Comparison of ENCODE assay signal across 11 cellular contexts in genomic region chr19:18939163-18939562, GRCh38. TPM values are rescaled to one million over a fixed set of nuclear protein-coding genes. Genes with fewer than 3 reads are reported as not detected.
DNase-seq lines count a peak whose midpoint lies in the region; ATAC-seq, FAIRE-seq and TF ChIP-seq lines count a peak whose summit lies in the region.
"Had no signal": no experiment of that assay in that cellular context is flagged by ENCODE, and none has a peak within 500 bp of the region (broad histone marks: within the 10 kb centered on the region; RNA-seq: fewer than 3 reads in every experiment).

No MANE protein-coding gene starts in this region.

- H3K9me3 Mint-ChIP-seq in nephron progenitor cell: no peaks in the 10 kb centered on the region

- no peak overlapping the region; a peak in 1 of 7 replicates for H3K9ac ChIP-seq in H1 (replicated peaks in 1 of 4; ENCODE audit: extremely low read depth in 1 of 4, low read depth in 3 of 4, low read length in 3 of 4)

- no peak for TF ChIP-seq POLR2A in H1 (IDR thresholded peaks at IDR 0.05; ENCODE audit: control extremely low read depth in 1 of 2, low read depth in 2 of 2, low read length in 2 of 2)

- no peak for TF ChIP-seq EP300 in H1 (IDR thresholded peaks at IDR 0.05; ENCODE audit: borderline replicate concordance in 1 of 2, low read depth in 2 of 2, low read length in 2 of 2)

- CTCF ChIA-PET in BJ (lab: Yijun Ruan, JAX): interaction anchor here (1.0 to 1.6 kb wide), 3 partner anchors 10 to 56 kb away, joined by 3 to 11 read pairs (median 4); no protein-coding TSS in a partner anchor
- CTCF ChIA-PET in H1 (lab: Charles Lee; ENCODE audit: partially characterized antibody): interaction anchor here (0.6 to 1.5 kb wide), 4 partner anchors 9 to 115 kb away, joined by 3 to 5 read pairs (median 3); no protein-coding TSS in a partner anchor

- H3K56ac ChIP-seq in H1 (replicated peaks; ENCODE audit: insufficient read length, low read depth, low read length): no peak overlapping the region

- peak overlapping the region; percentile 43 for H2BK120ac ChIP-seq in H1 (replicated peaks; ENCODE audit: low read depth, low read length)

- H2BK15ac ChIP-seq in H1 (ENCODE audit: low read length): peak overlapping the region; percentile 65; the same call in 1 of the 2 replicates

- H2BK5ac ChIP-seq in H1 (ENCODE audit: low read depth, low read length): peak overlapping the region; percentile 15; the same call in 1 of the 2 replicates

- no peak overlapping the region for H4K5ac ChIP-seq in H1 (ENCODE audit: insufficient read length, low read depth, low read length)

- peaks cover 5 to 18% (median 9%) of the 10 kb centered on the region in 4 experiments for H3K4me1 ChIP-seq in H1 (replicated peaks in 1 of 4; ENCODE audit: control insufficient read depth in 3 of 4, insufficient read depth in 4 of 4, low read length in 3 of 4)
- H3K4me1 ChIP-seq in foreskin keratinocyte: peaks cover 5% of the 10 kb centered on the region

- peak overlapping the region; percentile 90 for H3K4me3 Mint-ChIP-seq in nephron progenitor cell

- peak overlapping the region; percentile 70 to 80 for H3K4me2 ChIP-seq in H1 (ENCODE audit: insufficient read depth in 1 of 2, low read depth in 2 of 2, low read length in 2 of 2)

- H2BK20ac ChIP-seq in H1 (ENCODE audit: low read length): peak overlapping the region; percentile 34; the same call in 1 of the 2 replicates

- no peak overlapping the region for H3K23ac ChIP-seq in H1 (ENCODE audit: insufficient read length)

- H3K79me1 ChIP-seq in H1 (ENCODE audit: low read depth, low read length): peaks cover 3% of the 10 kb centered on the region; the same call in 1 of the 2 replicates

- H3K79me2 ChIP-seq in H1 (ENCODE audit: control insufficient read depth in 1 of 2, insufficient read depth in 2 of 2, low read length in 2 of 2): peaks cover 0 to 5% of the 10 kb centered on the region in 2 experiments; a peak in 1 of 4 replicates

- no peak for FAIRE-seq in H1 (lab: Jason Lieb, UNC)

- H3K27ac ChIP-seq in H1 (ENCODE audit: low read depth, low read length): no peak overlapping the region
- H3K27ac ChIP-seq in foreskin keratinocyte: no peak overlapping the region

- H3K36me3 Mint-ChIP-seq in nephron progenitor cell (ENCODE audit: low read depth): peaks cover 30% of the 10 kb centered on the region

- H4K8ac ChIP-seq in H1 (ENCODE audit: extremely low read depth, insufficient read depth, low read length): no peak overlapping the region

- H4K20me1 ChIP-seq in H1 (replicated peaks in 1 of 2; ENCODE audit: control insufficient read depth in 1 of 2, insufficient read depth in 2 of 2, low read length in 2 of 2): peaks cover 2 to 3% of the 10 kb centered on the region in 2 experiments

- H4K91ac ChIP-seq in H1 (replicated peaks; ENCODE audit: insufficient read length, low read length): peak overlapping the region; percentile 65

- peak overlapping the region; percentile 48 for H3K27ac Mint-ChIP-seq in nephron progenitor cell

- peak overlapping the region; percentile 53 for H3K4ac ChIP-seq in H1 (replicated peaks; ENCODE audit: insufficient read length, low read depth, low read length)

- TF ChIP-seq RAD21 in H1 (IDR thresholded peaks at IDR 0.05 in 1 of 2, conservative IDR thresholded peaks at IDR 0.05 in 1 of 2; ENCODE audit: low read depth in 2 of 2, low read length in 2 of 2): no peak

- WGBS in H1 (ENCODE audit: extremely low coverage in 1 of 2, insufficient coverage in 1 of 2, insufficient read length in 1 of 2, insufficient replicate concordance in 2 of 2, low coverage in 1 of 2, low lambda C conversion rate in 2 of 2, missing lambda C conversion rate in 1 of 2), 2 experiments: 92% methylated on average over 3 of the region's 3 CpGs; no CpG with 5 or more reads in 1 of the 2 experiments

- H2BK12ac ChIP-seq in H1 (ENCODE audit: low read depth, low read length): peak overlapping the region; percentile 63; the same call in 1 of the 2 replicates

- peaks cover 3% of the 10 kb centered on the region for H3K27me3 Mint-ChIP-seq in nephron progenitor cell (ENCODE audit: low read depth, poor library complexity)

- TF ChIP-seq CTCF in BJ (IDR thresholded peaks at IDR 0.05; ENCODE audit: insufficient read depth, low read depth, low read length): no peak
- no peak for TF ChIP-seq CTCF in H1 (IDR thresholded peaks at IDR 0.05; ENCODE audit: control extremely low read depth in 1 of 3, insufficient read depth in 1 of 3, low read depth in 1 of 3, low read length in 3 of 3)
- no peak for TF ChIP-seq CTCF in nephron progenitor cell (IDR thresholded peaks at IDR 0.05)
- no peak for TF ChIP-seq CTCF in foreskin keratinocyte (conservative IDR thresholded peaks at IDR 0.05)

- POLR2A ChIA-PET in BJ (lab: Charles Lee): no interaction called here
- POLR2A ChIA-PET in H1 (lab: Charles Lee; ENCODE audit: partially characterized antibody): interaction anchor here (0.7 to 2.2 kb wide), 12 partner anchors 7 to 85 kb away, joined by 3 to 18 read pairs (median 6); partner anchors contain the start of genes COPE and DDX49

- DNase-seq in BJ (ENCODE audit: low read depth): no peak
- no peak for DNase-seq in MG63
- no peak for DNase-seq in H1 (ENCODE audit: low read depth in 1 of 2, low spot score in 2 of 2)
- no peak for DNase-seq in nephron progenitor cell
- no peak for DNase-seq in stimulated activated CD4-positive, alpha-beta T cell treated with anti-CD3 and anti-CD28 coated beads, Interleukin-4, amount 100 ng/mL, for 24 hours
- no peak for DNase-seq in foreskin keratinocyte
- no peak for DNase-seq in left lobe of liver (ENCODE audit: low spot score)
- DNase-seq: cerebellar nuclear complex, NCI-H1092, T1000 had no signal

- H3K9me3 ChIP-seq in MG63 (no peaks in the 10 kb centered on the region), H1 (ENCODE audit: insufficient read depth in 2 of 2, low read depth in 1 of 2, low read length in 1 of 2) (no peaks in the 10 kb centered on the region)

- H3K14ac ChIP-seq in H1 (ENCODE audit: insufficient read length): no peak overlapping the region

- H3K36me3 ChIP-seq in BJ (ENCODE audit: control insufficient read depth, insufficient read depth, low read length) (peaks cover 8% of the 10 kb centered on the region), MG63 (peaks cover 51% of the 10 kb centered on the region), H1 (ENCODE audit: control insufficient read depth in 2 of 4, insufficient read depth in 4 of 4, low read length in 3 of 4) (peaks cover 2 to 21% (median 7%) of the 10 kb centered on the region in 4 experiments; a peak in 5 of 8 replicates)

- H3K27me3 ChIP-seq in BJ (ENCODE audit: control insufficient read depth, insufficient read depth, low read length) (no peaks in the 10 kb centered on the region), MG63 (no peaks in the 10 kb centered on the region), H1 (replicated peaks in 1 of 4; ENCODE audit: control insufficient read depth in 3 of 4, extremely low read depth in 1 of 4, insufficient read depth in 3 of 4, low read length in 3 of 4) (no peaks in the 10 kb centered on the region), foreskin keratinocyte (no peaks in the 10 kb centered on the region)

- H3K23me2 ChIP-seq in H1 (ENCODE audit: low read depth, low read length): peaks cover 10% of the 10 kb centered on the region; the same call in 1 of the 2 replicates

- H3K4me1 Mint-ChIP-seq in nephron progenitor cell: peaks cover 33% of the 10 kb centered on the region

- H3K18ac ChIP-seq in H1 (ENCODE audit: extremely low read depth, low read length): peak overlapping the region; percentile 85

- H2AK5ac ChIP-seq in H1 (ENCODE audit: low read depth, low read length): peak overlapping the region; percentile 90; the same call in 1 of the 2 replicates

- H3K4me3 ChIP-seq in BJ (ENCODE audit: low read depth, low read length) (peak overlapping the region; percentile 93), MG63 (peak overlapping the region; percentile 96), H1 (ENCODE audit: extremely low read depth in 1 of 4, insufficient read depth in 2 of 4, low read depth in 3 of 4, low read length in 4 of 4) (peak overlapping the region; percentile 45 to 77 (median 66); a peak in 7 of 8 replicates)

- no peak overlapping the region for H2AFZ ChIP-seq in H1 (ENCODE audit: low read length)

- ATAC-seq in GM21737 (IDR thresholded peaks at IDR 0.05; ENCODE audit: unreplicated experiment) (no peak), foreskin keratinocyte (no peak), left lobe of liver (no peak)

RNA-seq across cellular contexts. Expression of gene HOMER3, which starts 1.9 kb away (rescaled TPM):
- 44.7 and 55.3 TPM in 2 replicates for polyA plus RNA-seq in BJ (2011; rRNA removed)
- polyA minus RNA-seq in BJ (2011; rRNA and poly(A)+ RNA removed): 46.1 and 55.1 TPM in 2 replicates
- 137 and 145 TPM in 2 replicates for total RNA-seq in MG63 (2014; rRNA removed; shearing (Covaris generic); ENCODE audit: low replicate concordance)
- 28.3 and 33.2 TPM in 2 replicates for total RNA-seq in H1 (2021; fragmentation: NEBNext Ultra II Directional; extraction: Animal tissue kit (Norgen Biotek cat#: 25700))
- polyA plus RNA-seq in H1 (2011; rRNA removed): 41.6 and 53.5 TPM in 2 replicates
- 64.3 TPM for polyA plus RNA-seq in H1 (2011; cell fraction: cytosol; rRNA removed)
- 96.7 TPM for polyA plus RNA-seq in H1 (2011; cell fraction: nucleus; rRNA removed)
- 26.7 to 59.8 TPM (median 48.4 TPM) in 4 replicates for polyA plus RNA-seq in H1 (2012, experiment 1 of 2)
- polyA plus RNA-seq in H1 (2012, experiment 2 of 2): 31.8 TPM
- polyA plus RNA-seq in H1 (2013, experiment 1 of 2): 29.3 TPM
- 28.1 TPM for polyA plus RNA-seq in H1 (2013, experiment 2 of 2)
- polyA minus RNA-seq in H1 (2011; rRNA and poly(A)+ RNA removed): 22.4 and 25.3 TPM in 2 replicates
- 13.9 TPM for polyA minus RNA-seq in H1 (2011; cell fraction: cytosol; rRNA and poly(A)+ RNA removed)
- polyA minus RNA-seq in H1 (2011; cell fraction: nucleus; rRNA and poly(A)+ RNA removed): 33.3 TPM
- total RNA-seq in foreskin keratinocyte: 142 and 160 TPM in 2 replicates
- polyA plus RNA-seq in foreskin keratinocyte: 191 and 233 TPM in 2 replicates
- 2.8 TPM for total RNA-seq in left lobe of liver

RNA-seq across cellular contexts. Expression of gene DDX49, which starts 19.6 kb away (rescaled TPM):
- polyA plus RNA-seq in BJ (2011; rRNA removed) (45.0 and 70.0 TPM in 2 replicates), H1 (2011; rRNA removed) (46.5 and 61.0 TPM in 2 replicates), foreskin keratinocyte (53.2 and 55.3 TPM in 2 replicates)
- 28.9 and 72.6 TPM in 2 replicates for polyA minus RNA-seq in BJ (2011; rRNA and poly(A)+ RNA removed)
- total RNA-seq in MG63 (2014; rRNA removed; shearing (Covaris generic); ENCODE audit: low replicate concordance): 142 and 214 TPM in 2 replicates
- 41.3 and 52.3 TPM in 2 replicates for total RNA-seq in H1 (2021; fragmentation: NEBNext Ultra II Directional; extraction: Animal tissue kit (Norgen Biotek cat#: 25700))
- 46.6 TPM for polyA plus RNA-seq in H1 (2011; cell fraction: cytosol; rRNA removed)
- polyA plus RNA-seq in H1 (2011; cell fraction: nucleus; rRNA removed): 69.7 TPM
- polyA plus RNA-seq in H1 (2012, experiment 1 of 2): 29.5 to 43.0 TPM (median 38.5 TPM) in 4 replicates
- polyA plus RNA-seq in H1 (2012, experiment 2 of 2): 53.4 TPM
- 18.1 TPM for polyA plus RNA-seq in H1 (2013, experiment 1 of 2)
- polyA plus RNA-seq in H1 (2013, experiment 2 of 2): 16.8 TPM
- 34.0 and 34.1 TPM in 2 replicates for polyA minus RNA-seq in H1 (2011; rRNA and poly(A)+ RNA removed)
- 37.3 TPM for polyA minus RNA-seq in H1 (2011; cell fraction: cytosol; rRNA and poly(A)+ RNA removed)
- 31.5 TPM for polyA minus RNA-seq in H1 (2011; cell fraction: nucleus; rRNA and poly(A)+ RNA removed)
- total RNA-seq in foreskin keratinocyte (50.0 and 53.2 TPM in 2 replicates), left lobe of liver (18.9 TPM)

RNA-seq across cellular contexts. Expression of gene COPE, which starts 20.0 kb away (rescaled TPM):
- polyA plus RNA-seq in BJ (2011; rRNA removed) (161 and 309 TPM in 2 replicates), H1 (2011; rRNA removed) (356 and 420 TPM in 2 replicates), foreskin keratinocyte (257 and 326 TPM in 2 replicates)
- 159 and 265 TPM in 2 replicates for polyA minus RNA-seq in BJ (2011; rRNA and poly(A)+ RNA removed)
- 528 and 780 TPM in 2 replicates for total RNA-seq in MG63 (2014; rRNA removed; shearing (Covaris generic); ENCODE audit: low replicate concordance)
- total RNA-seq in H1 (2021; fragmentation: NEBNext Ultra II Directional; extraction: Animal tissue kit (Norgen Biotek cat#: 25700)): 178 and 190 TPM in 2 replicates
- polyA plus RNA-seq in H1 (2011; cell fraction: cytosol; rRNA removed): 301 TPM
- polyA plus RNA-seq in H1 (2011; cell fraction: nucleus; rRNA removed): 264 TPM
- polyA plus RNA-seq in H1 (2012, experiment 1 of 2): 96.2 to 216 TPM (median 204 TPM) in 4 replicates
- polyA plus RNA-seq in H1 (2012, experiment 2 of 2): 178 TPM
- polyA plus RNA-seq in H1 (2013, experiment 1 of 2): 133 TPM
- polyA plus RNA-seq in H1 (2013, experiment 2 of 2): 137 TPM
- polyA minus RNA-seq in H1 (2011; rRNA and poly(A)+ RNA removed): 78.2 and 93.8 TPM in 2 replicates
- 107 TPM for polyA minus RNA-seq in H1 (2011; cell fraction: cytosol; rRNA and poly(A)+ RNA removed)
- polyA minus RNA-seq in H1 (2011; cell fraction: nucleus; rRNA and poly(A)+ RNA removed): 82.4 TPM
- total RNA-seq in foreskin keratinocyte (193 and 257 TPM in 2 replicates), left lobe of liver (113 TPM)

RNA-seq across cellular contexts. Expression of gene CERS1, which starts 43.2 kb away (rescaled TPM):
- 0.39 and 0.83 TPM in 2 replicates for polyA plus RNA-seq in BJ (2011; rRNA removed)
- polyA minus RNA-seq in BJ (2011; rRNA and poly(A)+ RNA removed): 0.57 and 0.82 TPM in 2 replicates
- 8.4 and 9.9 TPM in 2 replicates for total RNA-seq in MG63 (2014; rRNA removed; shearing (Covaris generic); ENCODE audit: low replicate concordance)
- 18.6 and 23.1 TPM in 2 replicates for total RNA-seq in H1 (2021; fragmentation: NEBNext Ultra II Directional; extraction: Animal tissue kit (Norgen Biotek cat#: 25700))
- 51.0 and 61.6 TPM in 2 replicates for polyA plus RNA-seq in H1 (2011; rRNA removed)
- polyA plus RNA-seq in H1 (2011; cell fraction: cytosol; rRNA removed): 34.1 TPM
- 63.5 TPM for polyA plus RNA-seq in H1 (2011; cell fraction: nucleus; rRNA removed)
- polyA plus RNA-seq in H1 (2012, experiment 1 of 2): 19.7 to 33.8 TPM (median 29.0 TPM) in 4 replicates
- 27.3 TPM for polyA plus RNA-seq in H1 (2012, experiment 2 of 2)
- 24.6 TPM for polyA plus RNA-seq in H1 (2013, experiment 1 of 2)
- polyA plus RNA-seq in H1 (2013, experiment 2 of 2): 27.4 TPM
- polyA minus RNA-seq in H1 (2011; rRNA and poly(A)+ RNA removed): 35.8 and 44.0 TPM in 2 replicates
- polyA minus RNA-seq in H1 (2011; cell fraction: cytosol; rRNA and poly(A)+ RNA removed): 12.2 TPM
- 9.3 TPM for polyA minus RNA-seq in H1 (2011; cell fraction: nucleus; rRNA and poly(A)+ RNA removed)
- total RNA-seq in foreskin keratinocyte: 0.10 and 0.11 TPM in 2 replicates
- polyA plus RNA-seq in foreskin keratinocyte: 0.06 and 0.28 TPM in 2 replicates
- total RNA-seq in left lobe of liver: 0.08 TPM
